1 cellular context compared by ENCODE assay signal in the genomic region with DNA sequence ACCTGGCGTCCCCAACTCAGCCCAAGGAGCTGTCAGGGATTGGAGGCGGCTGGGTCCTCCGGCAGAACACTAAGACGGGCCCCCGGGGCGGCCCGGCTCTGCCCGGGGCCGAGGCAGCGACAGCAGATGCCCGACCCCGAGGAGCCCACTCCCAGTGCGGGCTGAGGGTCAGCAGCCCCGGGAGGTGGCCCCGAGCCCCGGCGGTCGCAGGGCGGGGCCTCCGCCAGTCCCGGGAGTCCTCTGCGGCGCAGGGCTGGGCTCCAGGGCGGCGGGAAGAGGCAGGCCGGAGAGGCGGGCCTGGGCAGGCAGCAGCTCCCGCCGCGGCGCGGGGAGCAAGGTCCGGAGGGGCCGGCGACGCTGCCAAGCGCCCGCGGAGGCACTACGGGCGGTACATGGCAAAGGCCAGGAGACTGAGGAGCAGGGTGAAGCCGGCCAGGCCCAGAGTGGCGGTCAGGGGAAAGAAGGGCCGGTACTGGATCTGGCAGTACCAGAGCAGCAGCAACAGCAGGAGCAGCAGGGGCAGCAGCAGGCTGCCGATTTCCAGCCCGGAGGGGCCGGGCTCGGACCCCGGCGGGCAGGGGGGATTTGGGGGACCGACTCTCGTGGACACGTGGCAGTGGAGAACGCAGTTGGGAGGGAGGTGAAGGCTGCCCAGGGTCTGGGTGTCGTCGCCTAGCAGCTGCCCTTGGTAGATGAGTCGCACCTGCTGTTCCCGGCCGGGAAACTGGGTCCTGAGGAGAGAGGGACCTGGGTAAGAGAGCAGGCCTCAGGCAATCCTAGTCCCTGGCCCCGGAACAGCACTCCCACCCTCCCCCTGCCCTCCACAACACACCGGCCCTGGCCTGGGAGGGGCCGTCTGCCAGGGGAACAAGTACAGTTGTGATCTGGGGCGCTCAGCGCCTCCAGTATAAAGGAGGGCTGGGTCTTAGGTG.
A peak's percentile ranks its signal among the peaks of the same experiment; 100 is the strongest.
TF ChIP-seq lines count a peak whose summit lies in the region.

No MANE protein-coding gene starts in this region.

TF ChIP-seq in A549, 52 proteins besides CTCF, POLR2A, EP300 and RAD21:
- TF ChIP-seq RNF2 (IDR thresholded peaks at IDR 0.05; ENCODE audit: borderline replicate concordance, low read depth) (peak; percentile 93), MAX (IDR thresholded peaks at IDR 0.05) (no peak; the same call in 1 of the 2 replicates)
- TF ChIP-seq, protein P1, sequence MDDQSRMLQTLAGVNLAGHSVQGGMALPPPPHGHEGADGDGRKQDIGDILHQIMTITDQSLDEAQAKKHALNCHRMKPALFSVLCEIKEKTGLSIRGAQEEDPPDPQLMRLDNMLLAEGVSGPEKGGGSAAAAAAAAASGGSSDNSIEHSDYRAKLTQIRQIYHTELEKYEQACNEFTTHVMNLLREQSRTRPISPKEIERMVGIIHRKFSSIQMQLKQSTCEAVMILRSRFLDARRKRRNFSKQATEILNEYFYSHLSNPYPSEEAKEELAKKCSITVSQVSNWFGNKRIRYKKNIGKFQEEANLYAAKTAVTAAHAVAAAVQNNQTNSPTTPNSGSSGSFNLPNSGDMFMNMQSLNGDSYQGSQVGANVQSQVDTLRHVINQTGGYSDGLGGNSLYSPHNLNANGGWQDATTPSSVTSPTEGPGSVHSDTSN (IDR thresholded peaks at IDR 0.05), result 0 out of 2 replicates have a peak, but pooled peaks have one; percentile 1
